ENCODE assay signal across 18 cellular contexts in genomic region chr2:188693771-188694170, GRCh38.
"Had no signal": no experiment of that assay in that cellular context is flagged by ENCODE, and none has a peak within 500 bp of the region (broad histone marks: within the 10 kb centered on the region; RNA-seq: fewer than 3 reads in every experiment).

No MANE protein-coding gene starts in this region.

- H3K4me1 ChIP-seq: psoas muscle, testis, tibial artery, upper lobe of left lung had no signal

- H3K36me3 ChIP-seq: ovary, sigmoid colon, tibial artery, upper lobe of left lung had no signal

- H3K36me3 Mint-ChIP-seq: naive thymus-derived CD8-positive, alpha-beta T cell; stimulated activated memory B cell treated with anti-CD40 and anti-IgM and Interleukin-4, amounts not matched to agents 10 μg/mL and 1 μg/mL and 100 μg/mL, for 72 hours had no signal

- H3K27ac ChIP-seq: ovary, psoas muscle, sigmoid colon, testis, tibial artery, upper lobe of left lung had no signal

- H3K4me1 Mint-ChIP-seq: naive thymus-derived CD8-positive, alpha-beta T cell; nephron progenitor cell; stimulated activated memory B cell treated with anti-CD40 and anti-IgM and Interleukin-4, amounts not matched to agents 10 μg/mL and 1 μg/mL and 100 μg/mL, for 72 hours had no signal

- H3K4me3 ChIP-seq: ovary, psoas muscle, sigmoid colon, testis, tibial artery, upper lobe of left lung had no signal

- H3K27ac Mint-ChIP-seq: effector memory CD8-positive, alpha-beta T cell; naive thymus-derived CD8-positive, alpha-beta T cell; nephron progenitor cell; stimulated activated memory B cell treated with anti-CD40 and anti-IgM and Interleukin-4, amounts not matched to agents 10 μg/mL and 1 μg/mL and 100 μg/mL, for 72 hours had no signal

- H3K4me3 Mint-ChIP-seq: effector memory CD8-positive, alpha-beta T cell; naive thymus-derived CD8-positive, alpha-beta T cell; nephron progenitor cell; stimulated activated memory B cell treated with anti-CD40 and anti-IgM and Interleukin-4, amounts not matched to agents 10 μg/mL and 1 μg/mL and 100 μg/mL, for 72 hours had no signal

- ATAC-seq: effector memory CD8-positive, alpha-beta T cell; left lobe of liver; naive thymus-derived CD8-positive, alpha-beta T cell; psoas muscle; right cardiac atrium; stimulated activated memory B cell treated with anti-CD40 and anti-IgM and Interleukin-4, amounts not matched to agents 10 μg/mL and 1 μg/mL and 100 μg/mL, for 72 hours; stimulated activated naive CD8-positive, alpha-beta T cell treated with anti-CD3 and anti-CD28 coated beads, Interleukin-15, Interleukin-2, amounts not matched to agents 100 U/mL and 50 U/mL, for 24 hours had no signal

- H3K27me3 Mint-ChIP-seq: effector memory CD8-positive, alpha-beta T cell; stimulated activated memory B cell treated with anti-CD40 and anti-IgM and Interleukin-4, amounts not matched to agents 10 μg/mL and 1 μg/mL and 100 μg/mL, for 72 hours had no signal

- H3K27me3 ChIP-seq: ovary, sigmoid colon, testis, tibial artery, upper lobe of left lung had no signal

- H3K9me3 ChIP-seq: ovary, psoas muscle, sigmoid colon, testis, tibial artery, upper lobe of left lung had no signal

- DNase-seq: cortex of kidney; effector memory CD8-positive, alpha-beta T cell; kidney; naive thymus-derived CD8-positive, alpha-beta T cell; nephron progenitor cell; occipital lobe; ovary; sigmoid colon; stimulated activated CD4-positive, alpha-beta T cell treated with anti-CD3 and anti-CD28 coated beads, Interleukin-4, amount 100 ng/mL, for 4 hours; stimulated activated naive CD8-positive, alpha-beta T cell treated with anti-CD3 and anti-CD28 coated beads, Interleukin-15, Interleukin-2, amounts not matched to agents 100 U/mL and 50 U/mL, for 24 hours; substantia nigra; tibial artery; upper lobe of left lung had no signal
